ENCODE assay signal across 1 cellular context in genomic region chr7:5424689-5425506, GRCh38.
TF ChIP-seq lines count a peak whose summit lies in the region.

No MANE protein-coding gene starts in this region.

TF ChIP-seq in HepG2, 621 proteins besides CTCF, POLR2A, EP300 and RAD21 (continued from another document and continues in another):
- TF ChIP-seq ZMAT5 (CRISPR knock-in tag; IDR thresholded peaks at IDR 0.05; ENCODE audit: borderline replicate concordance, low read depth) = no peak
- no peak for TF ChIP-seq NAIF1 (CRISPR knock-in tag; IDR thresholded peaks at IDR 0.05; ENCODE audit: borderline replicate concordance)
- no peak; the same call in 1 of the 2 replicates for TF ChIP-seq KLF12 (CRISPR knock-in tag; IDR thresholded peaks at IDR 0.05; ENCODE audit: borderline replicate concordance)
- TF ChIP-seq ZFP41 (CRISPR knock-in tag; IDR thresholded peaks at IDR 0.05; ENCODE audit: borderline replicate concordance) = no peak
- no peak for TF ChIP-seq ZNF563 (CRISPR knock-in tag; IDR thresholded peaks at IDR 0.05)
- TF ChIP-seq SOX13 (IDR thresholded peaks at IDR 0.05) = no peak
- TF ChIP-seq SOX13 (CRISPR knock-in tag; conservative IDR thresholded peaks at IDR 0.05 in 1 of 2, IDR thresholded peaks at IDR 0.05 in 1 of 2) = no peak
- no peak for TF ChIP-seq POLR2AphosphoS2 (IDR thresholded peaks at IDR 0.05; ENCODE audit: low read depth, low read length)
- no peak for TF ChIP-seq GTF3A (CRISPR knock-in tag; conservative IDR thresholded peaks at IDR 0.05)
- TF ChIP-seq DMAP1 (CRISPR knock-in tag; IDR thresholded peaks at IDR 0.05) = no peak
- peak; percentile 57 for TF ChIP-seq POLR2G (IDR thresholded peaks at IDR 0.05; ENCODE audit: low read depth, low read length)
- TF ChIP-seq THAP11 (CRISPR knock-in tag; IDR thresholded peaks at IDR 0.05) = no peak
- TF ChIP-seq GATA4 (IDR thresholded peaks at IDR 0.05; ENCODE audit: borderline replicate concordance, low read depth) = no peak
- no peak for TF ChIP-seq RFXAP (CRISPR knock-in tag; IDR thresholded peaks at IDR 0.05; ENCODE audit: borderline replicate concordance)
- TF ChIP-seq HBP1 (CRISPR knock-in tag; IDR thresholded peaks at IDR 0.05; ENCODE audit: low read depth) = no peak
- TF ChIP-seq ZNF367 (CRISPR knock-in tag; IDR thresholded peaks at IDR 0.05; ENCODE audit: borderline replicate concordance) = no peak
- no peak for TF ChIP-seq NONO (IDR thresholded peaks at IDR 0.05)
- TF ChIP-seq NONO (CRISPR knock-in tag; conservative IDR thresholded peaks at IDR 0.05) = peak; percentile 38; the same call in 1 of the 2 replicates
- no peak for TF ChIP-seq CEBPZ (IDR thresholded peaks at IDR 0.05; ENCODE audit: low read length)
- TF ChIP-seq, protein P1, sequence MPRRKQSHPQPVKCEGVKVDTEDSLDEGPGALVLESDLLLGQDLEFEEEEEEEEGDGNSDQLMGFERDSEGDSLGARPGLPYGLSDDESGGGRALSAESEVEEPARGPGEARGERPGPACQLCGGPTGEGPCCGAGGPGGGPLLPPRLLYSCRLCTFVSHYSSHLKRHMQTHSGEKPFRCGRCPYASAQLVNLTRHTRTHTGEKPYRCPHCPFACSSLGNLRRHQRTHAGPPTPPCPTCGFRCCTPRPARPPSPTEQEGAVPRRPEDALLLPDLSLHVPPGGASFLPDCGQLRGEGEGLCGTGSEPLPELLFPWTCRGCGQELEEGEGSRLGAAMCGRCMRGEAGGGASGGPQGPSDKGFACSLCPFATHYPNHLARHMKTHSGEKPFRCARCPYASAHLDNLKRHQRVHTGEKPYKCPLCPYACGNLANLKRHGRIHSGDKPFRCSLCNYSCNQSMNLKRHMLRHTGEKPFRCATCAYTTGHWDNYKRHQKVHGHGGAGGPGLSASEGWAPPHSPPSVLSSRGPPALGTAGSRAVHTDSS (CRISPR knock-in tag; conservative IDR thresholded peaks at IDR 0.05) = no peak
- no peak for TF ChIP-seq SSRP1 (CRISPR knock-in tag; IDR thresholded peaks at IDR 0.05)
- TF ChIP-seq ZNF737 (CRISPR knock-in tag; IDR thresholded peaks at IDR 0.05; ENCODE audit: borderline replicate concordance) = no peak
- TF ChIP-seq KDM3A (CRISPR knock-in tag; IDR thresholded peaks at IDR 0.05; ENCODE audit: low read depth) = no peak
- TF ChIP-seq FOXO4 (CRISPR knock-in tag; conservative IDR thresholded peaks at IDR 0.05) = no peak
- no peak for TF ChIP-seq BATF2 (CRISPR knock-in tag; IDR thresholded peaks at IDR 0.05)
- TF ChIP-seq NCOR1 (IDR thresholded peaks at IDR 0.05; ENCODE audit: borderline replicate concordance, low read length) = no peak; the same call in 1 of the 2 replicates
- TF ChIP-seq, protein P2, sequence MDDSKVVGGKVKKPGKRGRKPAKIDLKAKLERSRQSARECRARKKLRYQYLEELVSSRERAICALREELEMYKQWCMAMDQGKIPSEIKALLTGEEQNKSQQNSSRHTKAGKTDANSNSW (CRISPR knock-in tag; IDR thresholded peaks at IDR 0.05; ENCODE audit: borderline replicate concordance) = no peak
- peak; percentile 42 for TF ChIP-seq PRPF4 (IDR thresholded peaks at IDR 0.05; ENCODE audit: low read depth, low read length, poor library complexity, severe bottlenecking)
- no peak for TF ChIP-seq RFX5 (IDR thresholded peaks at IDR 0.05; ENCODE audit: low read depth, low read length)
- TF ChIP-seq SP4 (CRISPR knock-in tag; IDR thresholded peaks at IDR 0.05) = no peak
- TF ChIP-seq, protein P3, sequence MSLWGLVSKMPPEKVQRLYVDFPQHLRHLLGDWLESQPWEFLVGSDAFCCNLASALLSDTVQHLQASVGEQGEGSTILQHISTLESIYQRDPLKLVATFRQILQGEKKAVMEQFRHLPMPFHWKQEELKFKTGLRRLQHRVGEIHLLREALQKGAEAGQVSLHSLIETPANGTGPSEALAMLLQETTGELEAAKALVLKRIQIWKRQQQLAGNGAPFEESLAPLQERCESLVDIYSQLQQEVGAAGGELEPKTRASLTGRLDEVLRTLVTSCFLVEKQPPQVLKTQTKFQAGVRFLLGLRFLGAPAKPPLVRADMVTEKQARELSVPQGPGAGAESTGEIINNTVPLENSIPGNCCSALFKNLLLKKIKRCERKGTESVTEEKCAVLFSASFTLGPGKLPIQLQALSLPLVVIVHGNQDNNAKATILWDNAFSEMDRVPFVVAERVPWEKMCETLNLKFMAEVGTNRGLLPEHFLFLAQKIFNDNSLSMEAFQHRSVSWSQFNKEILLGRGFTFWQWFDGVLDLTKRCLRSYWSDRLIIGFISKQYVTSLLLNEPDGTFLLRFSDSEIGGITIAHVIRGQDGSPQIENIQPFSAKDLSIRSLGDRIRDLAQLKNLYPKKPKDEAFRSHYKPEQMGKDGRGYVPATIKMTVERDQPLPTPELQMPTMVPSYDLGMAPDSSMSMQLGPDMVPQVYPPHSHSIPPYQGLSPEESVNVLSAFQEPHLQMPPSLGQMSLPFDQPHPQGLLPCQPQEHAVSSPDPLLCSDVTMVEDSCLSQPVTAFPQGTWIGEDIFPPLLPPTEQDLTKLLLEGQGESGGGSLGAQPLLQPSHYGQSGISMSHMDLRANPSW (CRISPR knock-in tag; IDR thresholded peaks at IDR 0.05; ENCODE audit: borderline replicate concordance) = no peak
- TF ChIP-seq SIN3B (IDR thresholded peaks at IDR 0.05; ENCODE audit: low read length) = 0 out of 2 replicates have a peak, but pooled peaks have one; percentile 20
- TF ChIP-seq RXRB (CRISPR knock-in tag; IDR thresholded peaks at IDR 0.05; ENCODE audit: borderline replicate concordance) = no peak
- TF ChIP-seq RBFOX2 (IDR thresholded peaks at IDR 0.05; ENCODE audit: low read depth, low read length) = peak; percentile 94
- no peak for TF ChIP-seq RCOR2 (CRISPR knock-in tag; IDR thresholded peaks at IDR 0.05)
- no peak for TF ChIP-seq ZFP1 (CRISPR knock-in tag; IDR thresholded peaks at IDR 0.05)
- no peak for TF ChIP-seq GPN1 (CRISPR knock-in tag; IDR thresholded peaks at IDR 0.05; ENCODE audit: borderline replicate concordance)
- TF ChIP-seq TBX2 (CRISPR knock-in tag; IDR thresholded peaks at IDR 0.05; ENCODE audit: borderline replicate concordance) = no peak; the same call in 1 of the 2 replicates
- no peak for TF ChIP-seq MTA1 (CRISPR knock-in tag; IDR thresholded peaks at IDR 0.05; ENCODE audit: borderline replicate concordance)
- TF ChIP-seq, protein P4, sequence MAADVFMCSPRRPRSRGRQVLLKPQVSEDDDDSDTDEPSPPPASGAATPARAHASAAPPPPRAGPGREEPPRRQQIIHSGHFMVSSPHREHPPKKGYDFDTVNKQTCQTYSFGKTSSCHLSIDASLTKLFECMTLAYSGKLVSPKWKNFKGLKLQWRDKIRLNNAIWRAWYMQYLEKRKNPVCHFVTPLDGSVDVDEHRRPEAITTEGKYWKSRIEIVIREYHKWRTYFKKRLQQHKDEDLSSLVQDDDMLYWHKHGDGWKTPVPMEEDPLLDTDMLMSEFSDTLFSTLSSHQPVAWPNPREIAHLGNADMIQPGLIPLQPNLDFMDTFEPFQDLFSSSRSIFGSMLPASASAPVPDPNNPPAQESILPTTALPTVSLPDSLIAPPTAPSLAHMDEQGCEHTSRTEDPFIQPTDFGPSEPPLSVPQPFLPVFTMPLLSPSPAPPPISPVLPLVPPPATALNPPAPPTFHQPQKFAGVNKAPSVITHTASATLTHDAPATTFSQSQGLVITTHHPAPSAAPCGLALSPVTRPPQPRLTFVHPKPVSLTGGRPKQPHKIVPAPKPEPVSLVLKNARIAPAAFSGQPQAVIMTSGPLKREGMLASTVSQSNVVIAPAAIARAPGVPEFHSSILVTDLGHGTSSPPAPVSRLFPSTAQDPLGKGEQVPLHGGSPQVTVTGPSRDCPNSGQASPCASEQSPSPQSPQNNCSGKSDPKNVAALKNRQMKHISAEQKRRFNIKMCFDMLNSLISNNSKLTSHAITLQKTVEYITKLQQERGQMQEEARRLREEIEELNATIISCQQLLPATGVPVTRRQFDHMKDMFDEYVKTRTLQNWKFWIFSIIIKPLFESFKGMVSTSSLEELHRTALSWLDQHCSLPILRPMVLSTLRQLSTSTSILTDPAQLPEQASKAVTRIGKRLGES (CRISPR knock-in tag; IDR thresholded peaks at IDR 0.05; ENCODE audit: borderline replicate concordance) = no peak
- no peak for TF ChIP-seq ZNF747 (CRISPR knock-in tag; IDR thresholded peaks at IDR 0.05; ENCODE audit: borderline replicate concordance)
- TF ChIP-seq CHCHD3 (CRISPR knock-in tag; IDR thresholded peaks at IDR 0.05) = no peak
- TF ChIP-seq, protein P5, sequence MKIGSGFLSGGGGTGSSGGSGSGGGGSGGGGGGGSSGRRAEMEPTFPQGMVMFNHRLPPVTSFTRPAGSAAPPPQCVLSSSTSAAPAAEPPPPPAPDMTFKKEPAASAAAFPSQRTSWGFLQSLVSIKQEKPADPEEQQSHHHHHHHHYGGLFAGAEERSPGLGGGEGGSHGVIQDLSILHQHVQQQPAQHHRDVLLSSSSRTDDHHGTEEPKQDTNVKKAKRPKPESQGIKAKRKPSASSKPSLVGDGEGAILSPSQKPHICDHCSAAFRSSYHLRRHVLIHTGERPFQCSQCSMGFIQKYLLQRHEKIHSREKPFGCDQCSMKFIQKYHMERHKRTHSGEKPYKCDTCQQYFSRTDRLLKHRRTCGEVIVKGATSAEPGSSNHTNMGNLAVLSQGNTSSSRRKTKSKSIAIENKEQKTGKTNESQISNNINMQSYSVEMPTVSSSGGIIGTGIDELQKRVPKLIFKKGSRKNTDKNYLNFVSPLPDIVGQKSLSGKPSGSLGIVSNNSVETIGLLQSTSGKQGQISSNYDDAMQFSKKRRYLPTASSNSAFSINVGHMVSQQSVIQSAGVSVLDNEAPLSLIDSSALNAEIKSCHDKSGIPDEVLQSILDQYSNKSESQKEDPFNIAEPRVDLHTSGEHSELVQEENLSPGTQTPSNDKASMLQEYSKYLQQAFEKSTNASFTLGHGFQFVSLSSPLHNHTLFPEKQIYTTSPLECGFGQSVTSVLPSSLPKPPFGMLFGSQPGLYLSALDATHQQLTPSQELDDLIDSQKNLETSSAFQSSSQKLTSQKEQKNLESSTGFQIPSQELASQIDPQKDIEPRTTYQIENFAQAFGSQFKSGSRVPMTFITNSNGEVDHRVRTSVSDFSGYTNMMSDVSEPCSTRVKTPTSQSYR (CRISPR knock-in tag; IDR thresholded peaks at IDR 0.05; ENCODE audit: borderline replicate concordance) = peak; percentile 56; the same call in 1 of the 2 replicates
- no peak for TF ChIP-seq ZNF329 (CRISPR knock-in tag; IDR thresholded peaks at IDR 0.05; ENCODE audit: low read depth)
- no peak for TF ChIP-seq ZKSCAN5 (CRISPR knock-in tag; IDR thresholded peaks at IDR 0.05)
- no peak for TF ChIP-seq RARG (CRISPR knock-in tag; IDR thresholded peaks at IDR 0.05; ENCODE audit: low read depth)
- peak; percentile 78 for TF ChIP-seq SRSF1 (optimal IDR thresholded peaks at IDR 0.05; ENCODE audit: low read depth, low read length)
- TF ChIP-seq, protein P6, sequence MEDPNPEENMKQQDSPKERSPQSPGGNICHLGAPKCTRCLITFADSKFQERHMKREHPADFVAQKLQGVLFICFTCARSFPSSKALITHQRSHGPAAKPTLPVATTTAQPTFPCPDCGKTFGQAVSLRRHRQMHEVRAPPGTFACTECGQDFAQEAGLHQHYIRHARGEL (CRISPR knock-in tag; IDR thresholded peaks at IDR 0.05) = no peak
- TF ChIP-seq SAFB2 (CRISPR knock-in tag; IDR thresholded peaks at IDR 0.05; ENCODE audit: borderline replicate concordance, low read depth) = no peak
- 0 out of 2 replicates have a peak, but pooled peaks have one; percentile 2 for TF ChIP-seq HOXD1 (CRISPR knock-in tag; IDR thresholded peaks at IDR 0.05)
- TF ChIP-seq ZNF337 (CRISPR knock-in tag; IDR thresholded peaks at IDR 0.05; ENCODE audit: borderline replicate concordance, low read depth) = no peak
